12 cellular contexts compared by ENCODE assay signal in genomic region chr16:4090476-4090875, GRCh38. TPM values are rescaled to one million over a fixed set of nuclear protein-coding genes. Genes with fewer than 3 reads are reported as not detected.
DNase-seq lines count a peak whose midpoint lies in the region; ATAC-seq and TF ChIP-seq lines count a peak whose summit lies in the region.
"Had no signal": no experiment of that assay in that cellular context is flagged by ENCODE, and none has a peak within 500 bp of the region (broad histone marks: within the 10 kb centered on the region; RNA-seq: fewer than 3 reads in every experiment).

No MANE protein-coding gene starts in this region.

- no peaks in the 10 kb centered on the region for H3K36me3 ChIP-seq in GM23248 (ENCODE audit: low read depth)
- H3K36me3 ChIP-seq in CD8-positive, alpha-beta T cell (ENCODE audit: insufficient read depth, low read length): no peaks in the 10 kb centered on the region

- DNase-seq in GM23248: peak; percentile 50
- DNase-seq in dermis blood vessel endothelial cell: peak; percentile 26
- peak in 1 of 2 donors; percentile 53 for DNase-seq in left colon
- DNase-seq in renal cortical epithelial cell (ENCODE audit: low read depth): peak; percentile 61
- no peak for DNase-seq in putamen (ENCODE audit: low spot score)
- no peak for DNase-seq in CD8-positive, alpha-beta T cell
- DNase-seq: cortex of kidney, NCI-H526 had no signal

- no peaks in the 10 kb centered on the region for H3K27me3 ChIP-seq in GM23248 (replicated peaks; ENCODE audit: insufficient read depth)
- H3K27me3 ChIP-seq in CD8-positive, alpha-beta T cell (ENCODE audit: insufficient read depth, low read length): no peaks in the 10 kb centered on the region

- H4K20me1 ChIP-seq in GM23248 (ENCODE audit: insufficient read depth): no peaks in the 10 kb centered on the region

- H3K4me3 ChIP-seq in GM23248: peak overlapping the region; percentile 16
- H3K4me3 ChIP-seq in CD8-positive, alpha-beta T cell (ENCODE audit: low read depth, low read length): no peak overlapping the region

- WGBS in GM23248 (ENCODE audit: low coverage in 1 of 2, low lambda C conversion rate in 2 of 2, missing lambda C conversion rate in 2 of 2), 2 experiments: 16 to 19% methylated on average over 10 of the region's 10 CpGs

- peaks cover 19% of the 10 kb centered on the region for H3K4me1 ChIP-seq in GM23248 (ENCODE audit: insufficient read depth)
- no peaks in the 10 kb centered on the region for H3K4me1 ChIP-seq in CD8-positive, alpha-beta T cell (ENCODE audit: insufficient read depth, low read length)

- no peaks in the 10 kb centered on the region for H3K27me3 Mint-ChIP-seq in CD8-positive, alpha-beta T cell (ENCODE audit: low read depth)
- H3K27me3 Mint-ChIP-seq: activated T-helper 17 cell treated with anti-CD3 and anti-CD28 coated beads, Interleukin-2, amount 50 U/mL, for 72 hours had no signal

- CTCF ChIA-PET in CD8-positive, alpha-beta T cell (lab: Charles Lee): interaction anchor here (0.8 kb wide), 1 partner anchor 11 kb away, joined by 4 read pairs; no protein-coding TSS in a partner anchor

- peak overlapping the region; percentile 60 for H3K9ac ChIP-seq in GM23248
- H3K9ac ChIP-seq: parathyroid adenoma had no signal

- intact Hi-C loops in left colon (cut with DNase I, micrococcal nuclease): no loop called here
- intact Hi-C loops in CD8-positive, alpha-beta T cell (cut with DNase I, micrococcal nuclease): no loop called here

- peak overlapping the region; percentile 50 for H2AFZ ChIP-seq in GM23248

- peak overlapping the region; percentile 51 for H3K4me2 ChIP-seq in GM23248 (ENCODE audit: unreplicated experiment)

- peaks cover 8% of the 10 kb centered on the region; the same call in 1 of the 2 replicates for H3F3A ChIP-seq in GM23248 (ENCODE audit: insufficient read depth)

- in situ Hi-C loops in GM23248 (cut with MboI): no loop called here

- peaks cover 4% of the 10 kb centered on the region for H3K4me1 Mint-ChIP-seq in CD8-positive, alpha-beta T cell (ENCODE audit: low read depth)

- POLR2A ChIA-PET in CD8-positive, alpha-beta T cell (lab: Charles Lee): no interaction called here

- 0 out of 2 replicates have a peak overlapping the region, but pooled peaks have one; percentile 11 for H3K27ac ChIP-seq in GM23248
- no peak overlapping the region for H3K27ac ChIP-seq in CD8-positive, alpha-beta T cell (ENCODE audit: low read depth, low read length)
- H3K27ac ChIP-seq: parathyroid adenoma had no signal

- H3K9me2 ChIP-seq in GM23248 (ENCODE audit: insufficient read depth): no peaks in the 10 kb centered on the region

- peak; percentile 74 for ATAC-seq in left colon
- ATAC-seq in GM21737 (IDR thresholded peaks at IDR 0.05; ENCODE audit: unreplicated experiment): no peak
- no peak for ATAC-seq in CD8-positive, alpha-beta T cell
- no peak for ATAC-seq in HG02623 (IDR thresholded peaks at IDR 0.05; ENCODE audit: unreplicated experiment)
- ATAC-seq: activated T-helper 17 cell treated with anti-CD3 and anti-CD28 coated beads, Interleukin-2, amount 50 U/mL, for 72 hours had no signal

- no peak for TF ChIP-seq CTCF in CD8-positive, alpha-beta T cell (IDR thresholded peaks at IDR 0.05)

- no peak overlapping the region for H3K27ac Mint-ChIP-seq in CD8-positive, alpha-beta T cell
- H3K27ac Mint-ChIP-seq: activated T-helper 17 cell treated with anti-CD3 and anti-CD28 coated beads, Interleukin-2, amount 50 U/mL, for 72 hours had no signal

- no peaks in the 10 kb centered on the region for H3K9me3 ChIP-seq in GM23248 (ENCODE audit: low read depth)
- no peaks in the 10 kb centered on the region for H3K9me3 ChIP-seq in CD8-positive, alpha-beta T cell (ENCODE audit: low read length)

- no peaks in the 10 kb centered on the region for H3K36me3 Mint-ChIP-seq in CD8-positive, alpha-beta T cell

- H3K79me2 ChIP-seq in GM23248 (ENCODE audit: insufficient read depth): peaks cover 37% of the 10 kb centered on the region

- no peaks in the 10 kb centered on the region for H3K9me3 Mint-ChIP-seq in CD8-positive, alpha-beta T cell
- H3K9me3 Mint-ChIP-seq: activated T-helper 17 cell treated with anti-CD3 and anti-CD28 coated beads, Interleukin-2, amount 50 U/mL, for 72 hours had no signal

- H3K4me3 Mint-ChIP-seq in CD8-positive, alpha-beta T cell: no peak overlapping the region
- H3K4me3 Mint-ChIP-seq: activated T-helper 17 cell treated with anti-CD3 and anti-CD28 coated beads, Interleukin-2, amount 50 U/mL, for 72 hours had no signal

RNA-seq across cellular contexts. Expression of gene ADCY9, which starts 25.8 kb away (rescaled TPM):
- total RNA-seq in GM23248 (2014; rRNA removed; shearing (Covaris generic)): 21.9 and 32.5 TPM in 2 replicates
- 1.9 and 2.1 TPM in 2 replicates for polyA plus RNA-seq in GM23248 (2016; fragmentation: Nextera tagmentation; extraction: Ambion mirVana)
- 18.5 and 19.4 TPM in 2 replicates for total RNA-seq in dermis blood vessel endothelial cell
- total RNA-seq in left colon: 10 to 100 TPM; 27.2 to 32.7 TPM
- total RNA-seq in renal cortical epithelial cell: 7.1 and 20.2 TPM in 2 replicates
- total RNA-seq in CD8-positive, alpha-beta T cell: 1 to 10 TPM; 4.2 to 4.3 TPM

Comparison
In these comparisons a context has a peak if more than half of its experiments do, and no peak if none do; other contexts are left out.
1. DNase-seq: peak in GM23248 (single experiment), dermis blood vessel endothelial cell (single experiment) and renal cortical epithelial cell (single experiment); none in putamen (single experiment) and CD8-positive, alpha-beta T cell (0 of 7).